16 cellular contexts compared by ENCODE assay signal in genomic region chrX:29911673-29912072, GRCh38.
A peak's percentile ranks its signal among the peaks of the same experiment; 100 is the strongest.
DNase-seq lines count a peak whose midpoint lies in the region; ATAC-seq and TF ChIP-seq lines count a peak whose summit lies in the region.
"Had no signal": no experiment of that assay in that cellular context is flagged by ENCODE, and none has a peak within 500 bp of the region (broad histone marks: within the 10 kb centered on the region; RNA-seq: fewer than 3 reads in every experiment).

No MANE protein-coding gene starts in this region.

- H3K27me3 Mint-ChIP-seq in activated naive CD8-positive, alpha-beta T cell treated with anti-CD3 and anti-CD28 coated beads for 36 hours, result no peaks in the 10 kb centered on the region

- TF ChIP-seq CTCF in GM12865 (IDR thresholded peaks at IDR 0.05; ENCODE audit: insufficient read depth, low read depth, low read length, missing control alignments), result peak; percentile 14

- no peak overlapping the region for H3K4me3 ChIP-seq in GM12865 (ENCODE audit: low read depth, low read length)
- H3K4me3 ChIP-seq: transverse colon had no signal

- DNase-seq in GM12865 (ENCODE audit: low read depth) (peak; percentile 16), OCI-M1 (lab: John Stamatoyannopoulos, UW) (peak; percentile 30), fibroblast of peridontal ligament (ENCODE audit: extremely low read depth) (peak; percentile 11), NCI-H526 (lab: John Stamatoyannopoulos, UW) (no peak), cerebellar cortex (ENCODE audit: low spot score) (no peak)
- no peak for DNase-seq in activated naive CD8-positive, alpha-beta T cell treated with anti-CD3 and anti-CD28 coated beads for 36 hours
- DNase-seq in stimulated activated CD4-positive, alpha-beta T cell treated with anti-CD3 and anti-CD28 coated beads, Interleukin-4, amount 100 ng/mL, for 24 hours, result no peak
- DNase-seq: activated CD4-positive, CD25-positive, alpha-beta regulatory T cell; foreskin fibroblast; hypothalamus; midbrain; SIG-M5; stimulated activated naive CD4-positive, alpha-beta T cell; transverse colon had no signal

- no peak overlapping the region for H3K27ac Mint-ChIP-seq in activated naive CD8-positive, alpha-beta T cell treated with anti-CD3 and anti-CD28 coated beads for 36 hours

- ATAC-seq in GM19395 (IDR thresholded peaks at IDR 0.05; ENCODE audit: unreplicated experiment), result peak; percentile 65

- H3K36me3 Mint-ChIP-seq in activated naive CD8-positive, alpha-beta T cell treated with anti-CD3 and anti-CD28 coated beads for 36 hours, result no peaks in the 10 kb centered on the region

- peaks cover 2% of the 10 kb centered on the region for H3K9me3 Mint-ChIP-seq in activated naive CD8-positive, alpha-beta T cell treated with anti-CD3 and anti-CD28 coated beads for 36 hours

- H3K4me1 Mint-ChIP-seq in activated naive CD8-positive, alpha-beta T cell treated with anti-CD3 and anti-CD28 coated beads for 36 hours, result no peaks in the 10 kb centered on the region
- H3K4me1 Mint-ChIP-seq: neural crest cell had no signal

- no peak overlapping the region for H3K4me3 Mint-ChIP-seq in activated naive CD8-positive, alpha-beta T cell treated with anti-CD3 and anti-CD28 coated beads for 36 hours
- H3K4me3 Mint-ChIP-seq: neural crest cell had no signal

Comparison
In these comparisons a context has a peak if more than half of its experiments do, and no peak if none do; other contexts are left out.
1. DNase-seq: peak in GM12865 (single experiment), OCI-M1 (single experiment) and fibroblast of peridontal ligament (single experiment); none in activated naive CD8-positive, alpha-beta T cell treated with anti-CD3 and anti-CD28 coated beads for 36 hours (single experiment), NCI-H526 (0 of 2), cerebellar cortex (single experiment) and stimulated activated CD4-positive, alpha-beta T cell treated with anti-CD3 and anti-CD28 coated beads, Interleukin-4, amount 100 ng/mL, for 24 hours (single experiment).